In the genomic region with DNA sequence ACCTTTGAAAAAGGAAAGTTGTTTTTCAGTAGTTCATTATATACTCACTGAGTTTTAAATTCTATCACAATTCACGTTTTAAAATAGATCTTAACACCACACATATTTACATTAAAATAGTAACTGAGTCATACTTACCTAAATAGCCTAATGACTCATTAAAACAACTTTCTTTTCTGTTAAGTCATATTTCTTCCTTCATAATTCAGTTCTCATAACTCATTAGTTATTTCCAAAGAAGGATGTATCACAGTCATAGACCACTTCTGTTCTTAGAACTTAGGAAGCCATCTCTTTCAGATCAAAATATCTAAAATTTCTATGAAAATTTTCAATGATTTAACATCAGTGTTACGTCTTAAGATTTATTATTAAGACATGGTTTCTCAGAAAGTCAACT, we compare ENCODE assay signal across 21 cellular contexts.
DNase-seq lines count a peak whose midpoint lies in the region; ATAC-seq and TF ChIP-seq lines count a peak whose summit lies in the region.
"Had no signal": no experiment of that assay in that cellular context is flagged by ENCODE, and none has a peak within 500 bp of the region (broad histone marks: within the 10 kb centered on the region; RNA-seq: fewer than 3 reads in every experiment).

No MANE protein-coding gene starts in this region.

- no peaks in the 10 kb centered on the region for H3K36me3 Mint-ChIP-seq in activated T-cell treated with anti-CD3 and anti-CD28 coated beads, Interleukin-2, amount 50 U/mL, for 4 hours (ENCODE audit: insufficient read depth)

- no peak overlapping the region for H2AFZ ChIP-seq in OCI-LY3 (ENCODE audit: low read depth, low read length)
- no peak overlapping the region for H2AFZ ChIP-seq in fibroblast of lung (ENCODE audit: low read length)

- H3K27me3 ChIP-seq in OCI-LY3 (ENCODE audit: low read depth, low read length) (no peaks in the 10 kb centered on the region), fibroblast of lung (ENCODE audit: control insufficient read depth, insufficient read depth, low read length) (no peaks in the 10 kb centered on the region)
- H3K27me3 ChIP-seq: body of pancreas, gastroesophageal sphincter, stomach, vagina had no signal

- H3K79me2 ChIP-seq in OCI-LY3 (ENCODE audit: low read length) (no peaks in the 10 kb centered on the region), fibroblast of lung (ENCODE audit: control insufficient read depth, insufficient read depth, low read length) (no peaks in the 10 kb centered on the region)

- H3K4me3 ChIP-seq in OCI-LY3 (ENCODE audit: low read length) = no peak overlapping the region
- H3K4me3 ChIP-seq in fibroblast of lung (replicated peaks in 1 of 4; ENCODE audit: control extremely low read depth in 1 of 4, insufficient read depth in 1 of 4, low read depth in 3 of 4, low read length in 4 of 4) = no peak overlapping the region
- H3K4me3 ChIP-seq: body of pancreas, gastroesophageal sphincter, stomach, vagina had no signal

- H3K9ac ChIP-seq in OCI-LY3 (ENCODE audit: low read length) (no peak overlapping the region), fibroblast of lung (ENCODE audit: insufficient read depth, low read length) (no peak overlapping the region)

- no peaks in the 10 kb centered on the region for H3K9me3 ChIP-seq in OCI-LY3 (ENCODE audit: insufficient read depth, low read length)
- no peaks in the 10 kb centered on the region for H3K9me3 ChIP-seq in fibroblast of lung (ENCODE audit: control insufficient read depth, insufficient read depth, low read depth, low read length)
- H3K9me3 ChIP-seq: body of pancreas, vagina had no signal

- H3K4me3 Mint-ChIP-seq in activated T-cell treated with anti-CD3 and anti-CD28 coated beads, Interleukin-2, amount 50 U/mL, for 4 hours = no peak overlapping the region
- H3K4me3 Mint-ChIP-seq: HFFc6 had no signal

- no peak overlapping the region for H3K27ac ChIP-seq in OCI-LY3 (ENCODE audit: low read length)
- no peak overlapping the region for H3K27ac ChIP-seq in fibroblast of lung (ENCODE audit: insufficient read depth, low read length)
- H3K27ac ChIP-seq: body of pancreas, gastroesophageal sphincter, HL-60, stomach, vagina had no signal

- H3K4me1 ChIP-seq in OCI-LY3 (ENCODE audit: low read length) = peaks cover 23% of the 10 kb centered on the region
- H3K4me1 ChIP-seq in fibroblast of lung (ENCODE audit: control insufficient read depth, extremely low read depth, insufficient read depth, low read length) = peaks cover 5% of the 10 kb centered on the region
- H3K4me1 ChIP-seq: body of pancreas, gastroesophageal sphincter, stomach, vagina had no signal

- H3K36me3 ChIP-seq in OCI-LY3 (replicated peaks; ENCODE audit: low read depth, low read length) (no peaks in the 10 kb centered on the region), fibroblast of lung (ENCODE audit: control insufficient read depth, insufficient read depth, low read length) (no peaks in the 10 kb centered on the region)
- H3K36me3 ChIP-seq: gastroesophageal sphincter, stomach, vagina had no signal

- ATAC-seq in activated T-cell treated with anti-CD3 and anti-CD28 coated beads, Interleukin-2, amount 50 U/mL, for 4 hours = peak; percentile 71 to 77
- ATAC-seq in GM18861 (IDR thresholded peaks at IDR 0.05; ENCODE audit: unreplicated experiment) = no peak
- ATAC-seq: body of pancreas, gastroesophageal sphincter had no signal

- no peak for DNase-seq in activated T-cell treated with anti-CD3 and anti-CD28 coated beads, Interleukin-2, amount 50 U/mL, for 4 hours
- DNase-seq in activated T-cell treated with anti-CD3 and anti-CD28 coated beads for 4 hours = no peak
- DNase-seq in fibroblast of lung (ENCODE audit: low read depth in 2 of 2) = peak; percentile 58 to 74
- DNase-seq in stromal cell of bone marrow (ENCODE audit: low read depth) = peak; percentile 15
- DNase-seq in NCI-H187 (lab: John Stamatoyannopoulos, UW) = no peak
- no peak for DNase-seq in T1000 (lab: John Stamatoyannopoulos, UW)
- DNase-seq: activated CD4-positive, CD25-positive, alpha-beta regulatory T cell; body of pancreas; Calu3; effector CD4-positive, alpha-beta T cell; HFFc6; Kasumi-1; NCI-H2081; NCI-H526; stomach; SW 1271 had no signal

- H4K20me1 ChIP-seq in OCI-LY3 (ENCODE audit: insufficient read depth, low read length) (no peaks in the 10 kb centered on the region), fibroblast of lung (ENCODE audit: control insufficient read depth, extremely low read depth, insufficient read depth, low read length) (no peaks in the 10 kb centered on the region)

- peak overlapping the region; percentile 35 for H3K4me2 ChIP-seq in OCI-LY3 (ENCODE audit: low read length)
- H3K4me2 ChIP-seq in fibroblast of lung (ENCODE audit: extremely low read depth, insufficient read depth, low read length) = peak overlapping the region; percentile 40

- peaks cover 12% of the 10 kb centered on the region for H3K9me3 Mint-ChIP-seq in activated T-cell treated with anti-CD3 and anti-CD28 coated beads, Interleukin-2, amount 50 U/mL, for 4 hours

- TF ChIP-seq CTCF in OCI-LY3 (IDR thresholded peaks at IDR 0.05; ENCODE audit: low read depth, low read length) (no peak), fibroblast of lung (conservative IDR thresholded peaks at IDR 0.05 in 1 of 2, IDR thresholded peaks at IDR 0.05 in 1 of 2; ENCODE audit: low read depth in 1 of 2, low read length in 2 of 2) (no peak)

- peaks cover 2% of the 10 kb centered on the region for H3K27me3 Mint-ChIP-seq in activated T-cell treated with anti-CD3 and anti-CD28 coated beads, Interleukin-2, amount 50 U/mL, for 4 hours (ENCODE audit: low read depth)

- peaks cover 16% of the 10 kb centered on the region for H3K4me1 Mint-ChIP-seq in activated T-cell treated with anti-CD3 and anti-CD28 coated beads, Interleukin-2, amount 50 U/mL, for 4 hours (ENCODE audit: low read depth)

Comparison
In these comparisons a context has a peak if more than half of its experiments do, and no peak if none do; other contexts are left out.
1. DNase-seq: peak in fibroblast of lung (2 of 2) and stromal cell of bone marrow (single experiment); none in activated T-cell treated with anti-CD3 and anti-CD28 coated beads, Interleukin-2, amount 50 U/mL, for 4 hours (single experiment), activated T-cell treated with anti-CD3 and anti-CD28 coated beads for 4 hours (single experiment), NCI-H187 (0 of 2) and T1000 (single experiment).